8 cellular contexts compared by ENCODE assay signal in the genomic region with DNA sequence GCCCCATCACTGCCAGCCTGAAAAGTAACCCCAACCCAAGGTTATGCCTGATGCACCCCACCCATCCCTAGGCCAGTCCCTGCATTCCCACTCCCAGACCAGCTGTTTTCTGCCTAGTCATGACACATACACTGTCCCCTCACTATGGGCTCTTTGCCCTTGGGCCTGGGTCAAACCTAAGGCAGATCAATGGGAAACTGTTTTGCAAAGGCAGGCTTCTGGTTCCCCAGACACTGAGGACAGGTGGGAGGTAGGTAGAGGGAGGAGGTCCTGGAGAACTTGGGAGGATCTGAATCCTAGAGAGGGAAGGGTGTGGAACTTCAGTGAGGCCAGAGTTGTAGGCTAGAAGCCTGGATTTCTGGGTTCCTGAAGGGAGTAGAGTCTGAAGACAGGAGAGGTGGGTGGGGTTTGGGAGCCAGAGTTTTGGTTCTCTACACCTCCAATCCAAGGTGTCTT. TPM values are rescaled to one million over a fixed set of nuclear protein-coding genes. Genes with fewer than 3 reads are reported as not detected.
DNase-seq lines count a peak whose midpoint lies in the region; ATAC-seq and TF ChIP-seq lines count a peak whose summit lies in the region.

No MANE protein-coding gene starts in this region.

- H3K36me3 Mint-ChIP-seq in nephron (ENCODE audit: low read depth): peaks cover 38% of the 10 kb centered on the region

- H3K27ac Mint-ChIP-seq in nephron: peak overlapping the region; percentile 87 to 100 (median 100)

- CTCF ChIA-PET in BJ (lab: Yijun Ruan, JAX): no interaction called here

- H3K27ac ChIP-seq in duodenal mucosa (ENCODE audit: low read depth, low read length): peak overlapping the region; percentile 94

- H3K9ac ChIP-seq in duodenal mucosa (ENCODE audit: low read depth in 1 of 2, low read length in 2 of 2): peak overlapping the region; percentile 97

- peaks cover 62% of the 10 kb centered on the region for H3K4me1 Mint-ChIP-seq in nephron

- H3K9me3 ChIP-seq in duodenal mucosa (ENCODE audit: control insufficient read depth in 1 of 2, low read length in 2 of 2): no peaks in the 10 kb centered on the region

- peaks cover 51 to 55% of the 10 kb centered on the region in 2 donors for H3K4me1 ChIP-seq in duodenal mucosa (ENCODE audit: control insufficient read depth in 1 of 2, insufficient read depth in 2 of 2, low read length in 2 of 2)

- no peak for TF ChIP-seq CTCF in BJ (IDR thresholded peaks at IDR 0.05; ENCODE audit: insufficient read depth, low read depth, low read length)
- no peak for TF ChIP-seq CTCF in NB4 (IDR thresholded peaks at IDR 0.05; ENCODE audit: low read depth, low read length)
- no peak for TF ChIP-seq CTCF in nephron (IDR thresholded peaks at IDR 0.05; ENCODE audit: unreplicated experiment in 3 of 3)

- peak overlapping the region; percentile 94 to 97 (median 95) for H3K4me3 Mint-ChIP-seq in nephron

- POLR2A ChIA-PET in BJ (lab: Charles Lee): no interaction called here

- H3K36me3 ChIP-seq in BJ (ENCODE audit: control insufficient read depth, insufficient read depth, low read length) (peaks cover 20% of the 10 kb centered on the region), duodenal mucosa (ENCODE audit: control insufficient read depth in 1 of 2, insufficient read depth in 2 of 2, low read length in 2 of 2) (peaks cover 28 to 34% of the 10 kb centered on the region in 2 donors)

- no peak for TF ChIP-seq POLR2A in NB4 (IDR thresholded peaks at IDR 0.05; ENCODE audit: extremely low read depth, insufficient read length)

- H3K27me3 ChIP-seq in BJ (ENCODE audit: control insufficient read depth, insufficient read depth, low read length) (no peaks in the 10 kb centered on the region), duodenal mucosa (ENCODE audit: control insufficient read depth in 1 of 2, insufficient read depth in 2 of 2, low read length in 2 of 2) (no peaks in the 10 kb centered on the region)

- no peak for DNase-seq in BJ (ENCODE audit: low read depth)
- DNase-seq in NB4 (ENCODE audit: low read depth): no peak
- DNase-seq in central memory CD4-positive, alpha-beta T cell: no peak
- DNase-seq in NCI-H2171 treated with DMSO at 0.1 percent for 48 hours (lab: John Stamatoyannopoulos, UW): no peak
- DNase-seq in NOMO-1 treated with dmso at 0.1 percent for 144 hours (lab: John Stamatoyannopoulos, UW; ENCODE audit: unreplicated experiment): no peak

- no peak for ATAC-seq in HG03045 (IDR thresholded peaks at IDR 0.05; ENCODE audit: unreplicated experiment)

- H3K4me3 ChIP-seq in BJ (ENCODE audit: low read depth, low read length) (peak overlapping the region; percentile 90), NB4 (ENCODE audit: low read depth, low read length) (peak overlapping the region; percentile 100), duodenal mucosa (ENCODE audit: low read depth in 1 of 2, low read length in 2 of 2) (peak overlapping the region; percentile 91 to 95)

- H3K27me3 Mint-ChIP-seq in nephron (ENCODE audit: low read depth): no peaks in the 10 kb centered on the region

- no peaks in the 10 kb centered on the region for H3K9me3 Mint-ChIP-seq in nephron

RNA-seq across cellular contexts. Expression of gene CLIC1, which starts 2.1 kb away (rescaled TPM):
- 820 and 866 TPM in 2 replicates for polyA plus RNA-seq in BJ (2011; rRNA removed)
- 346 and 592 TPM in 2 replicates for polyA minus RNA-seq in BJ (2011; rRNA and poly(A)+ RNA removed)

RNA-seq across cellular contexts. Expression of gene DDAH2, which starts 5.2 kb away (rescaled TPM):
- polyA plus RNA-seq in BJ (2011; rRNA removed): 43.2 and 69.5 TPM in 2 replicates
- polyA minus RNA-seq in BJ (2011; rRNA and poly(A)+ RNA removed): 22.1 and 24.6 TPM in 2 replicates

RNA-seq across cellular contexts. Expression of gene MSH5, which starts 5.5 kb away (rescaled TPM):
- 9.2 and 10.7 TPM in 2 replicates for polyA plus RNA-seq in BJ (2011; rRNA removed)
- polyA minus RNA-seq in BJ (2011; rRNA and poly(A)+ RNA removed): 8.7 and 11.5 TPM in 2 replicates

RNA-seq across cellular contexts. Expression of gene MPIG6B, which starts 11.1 kb away (rescaled TPM):
- polyA plus RNA-seq in BJ (2011; rRNA removed): not detected in 2 replicates
- not detected in 2 replicates for polyA minus RNA-seq in BJ (2011; rRNA and poly(A)+ RNA removed)

RNA-seq across cellular contexts. Expression of gene LY6G6C, which starts 12.7 kb away (rescaled TPM):
- polyA plus RNA-seq in BJ (2011; rRNA removed): not detected in 2 replicates
- polyA minus RNA-seq in BJ (2011; rRNA and poly(A)+ RNA removed): not detected in 2 replicates
